In genomic region chr9:105694848-105695581, GRCh38 we compare ENCODE assay signal across 8 cellular contexts. TPM values are rescaled to one million over a fixed set of nuclear protein-coding genes. Genes with fewer than 3 reads are reported as not detected.
DNase-seq lines count a peak whose midpoint lies in the region; ATAC-seq lines count a peak whose summit lies in the region.

No MANE protein-coding gene starts in this region.

- peak; percentile 73 to 75 for DNase-seq in AML-193 (lab: John Stamatoyannopoulos, UW)
- DNase-seq in NOMO-1 treated with DMSO at 0.1 percent for 48 hours (lab: John Stamatoyannopoulos, UW; ENCODE audit: unreplicated experiment) = peak; percentile 81
- peak; percentile 25 for DNase-seq in activated T-cell treated with anti-CD3 and anti-CD28 coated beads for 1 hour (ENCODE audit: low read depth)
- DNase-seq in stimulated activated CD8-positive, alpha-beta memory T cell treated with anti-CD3 and anti-CD28 coated beads, Interleukin-7, amount 100 ng/mL, for 24 hours (ENCODE audit: low read depth) = peak; percentile 22

- H3K9ac ChIP-seq in mucosa of rectum (ENCODE audit: low read depth in 1 of 2, low read length in 2 of 2) = peak overlapping the region; percentile 58 to 87

- ATAC-seq in GM19023 (IDR thresholded peaks at IDR 0.05; ENCODE audit: unreplicated experiment) (peak; percentile 71), HG03175 (IDR thresholded peaks at IDR 0.05; ENCODE audit: unreplicated experiment) (peak; percentile 74)

- 1% methylated on average over 42 of the region's 42 CpGs for WGBS in esophagus, 2 donors

- H3K4me3 ChIP-seq in esophagus (ENCODE audit: low read depth in 1 of 2, low read length in 2 of 2) (peak overlapping the region; percentile 71 to 84), mucosa of rectum (ENCODE audit: low read length in 2 of 2) (peak overlapping the region; percentile 86 to 90)

- H3K4me1 ChIP-seq in esophagus (ENCODE audit: control insufficient read depth in 2 of 2, insufficient read depth in 2 of 2, low read length in 1 of 2) = no peaks in the 10 kb centered on the region
- peaks cover 7 to 12% of the 10 kb centered on the region in 2 donors for H3K4me1 ChIP-seq in mucosa of rectum (ENCODE audit: control insufficient read depth in 2 of 2, insufficient read depth in 2 of 2, low read length in 2 of 2)

- no peaks in the 10 kb centered on the region for H3K36me3 ChIP-seq in esophagus (ENCODE audit: control insufficient read depth in 2 of 2, insufficient read depth in 2 of 2, low read length in 1 of 2)
- no peaks in the 10 kb centered on the region for H3K36me3 ChIP-seq in mucosa of rectum (ENCODE audit: control insufficient read depth in 2 of 2, insufficient read depth in 2 of 2, low read length in 2 of 2)

- H3K27ac ChIP-seq in esophagus (ENCODE audit: low read depth in 2 of 2, low read length in 1 of 2) (peak overlapping the region in 1 of 2 donors; percentile 58), mucosa of rectum (ENCODE audit: low read depth in 2 of 2, low read length in 2 of 2) (peak overlapping the region; percentile 58 to 68)

- no peaks in the 10 kb centered on the region for H3K27me3 ChIP-seq in esophagus (ENCODE audit: control insufficient read depth in 1 of 2, insufficient read depth in 2 of 2, low read length in 2 of 2)
- peaks cover 0 to 9% of the 10 kb centered on the region in 2 donors for H3K27me3 ChIP-seq in mucosa of rectum (ENCODE audit: control insufficient read depth in 2 of 2, insufficient read depth in 2 of 2, low read length in 2 of 2)

- H3K9me3 ChIP-seq in esophagus (ENCODE audit: control insufficient read depth in 2 of 2, insufficient read depth in 1 of 2, low read depth in 1 of 2, low read length in 1 of 2) = no peaks in the 10 kb centered on the region
- no peaks in the 10 kb centered on the region for H3K9me3 ChIP-seq in mucosa of rectum (ENCODE audit: control insufficient read depth in 2 of 2, low read length in 2 of 2)

RNA-seq across cellular contexts. Expression of gene TMEM38B, which starts 0.7 kb away (rescaled TPM):
- polyA plus RNA-seq in esophagus = 1 to 10 TPM; 1.6 to 2.8 TPM

RNA-seq across cellular contexts. Expression of gene TAL2, which starts 32.8 kb away (rescaled TPM):
- under 1 TPM in 1 of 2 donors, not detected in 1; 0.22 TPM for polyA plus RNA-seq in esophagus

Comparison
In these comparisons a context has a peak if more than half of its experiments do, and no peak if none do; other contexts are left out.
1. DNase-seq: peak in every context shown above with its lines; median percentile 81 in NOMO-1 treated with DMSO at 0.1 percent for 48 hours; 74 in AML-193; 25 in activated T-cell treated with anti-CD3 and anti-CD28 coated beads for 1 hour; 22 in stimulated activated CD8-positive, alpha-beta memory T cell treated with anti-CD3 and anti-CD28 coated beads, Interleukin-7, amount 100 ng/mL, for 24 hours.